In genomic region chr20:7454047-7454446, GRCh38 we compare ENCODE assay signal across 34 cellular contexts.
DNase-seq lines count a peak whose midpoint lies in the region; ATAC-seq, FAIRE-seq and TF ChIP-seq lines count a peak whose summit lies in the region.
"Had no signal": no experiment of that assay in that cellular context is flagged by ENCODE, and none has a peak within 500 bp of the region (broad histone marks: within the 10 kb centered on the region; RNA-seq: fewer than 3 reads in every experiment).

No MANE protein-coding gene starts in this region.

- H3K4me1 Mint-ChIP-seq in activated CD8-positive, alpha-beta memory T cell treated with anti-CD3 and anti-CD28 coated beads, Interleukin-2, amount 10 ng/mL, durations not matched to agents 7 days and 5 days = no peaks in the 10 kb centered on the region
- H3K4me1 Mint-ChIP-seq: B cell; CD14-positive monocyte; CD4-positive, alpha-beta memory T cell; CD4-positive, CD25-positive, alpha-beta regulatory T cell; CD8-positive, alpha-beta memory T cell had no signal

- H2AFZ ChIP-seq in HepG2 (ENCODE audit: low read length) = no peak overlapping the region

- H3K9me3 ChIP-seq in liver (ENCODE audit: control insufficient read depth in 4 of 4, low read length in 3 of 4) = no peaks in the 10 kb centered on the region
- H3K9me3 ChIP-seq in HepG2 (ENCODE audit: low read length) = no peaks in the 10 kb centered on the region
- no peaks in the 10 kb centered on the region for H3K9me3 ChIP-seq in right lobe of liver
- H3K9me3 ChIP-seq: BE2C; BLaER1; BLaER1 treated with 17β-estradiol and CSF1 and Interleukin-3, amounts not matched to agents 10 nM and 100 nM; Caco-2 had no signal

- peak in 1 of 2 donors; percentile 4 for TF ChIP-seq RAD21 in liver (IDR thresholded peaks at IDR 0.05)
- TF ChIP-seq RAD21 in HepG2 (CRISPR knock-in tag; IDR thresholded peaks at IDR 0.05) = no peak

- no peaks in the 10 kb centered on the region for H3K27me3 ChIP-seq in liver (ENCODE audit: control insufficient read depth in 4 of 4, insufficient read depth in 4 of 4, low read length in 3 of 4)
- no peaks in the 10 kb centered on the region for H3K27me3 ChIP-seq in HepG2 (ENCODE audit: control insufficient read depth in 1 of 2, insufficient read depth in 2 of 2, low read length in 2 of 2)
- H3K27me3 ChIP-seq in right lobe of liver = no peaks in the 10 kb centered on the region
- H3K27me3 ChIP-seq: BE2C; BLaER1; BLaER1 treated with 17β-estradiol and CSF1 and Interleukin-3, amounts not matched to agents 10 nM and 100 nM had no signal

- no peak for TF ChIP-seq EP300 in HepG2 (IDR thresholded peaks at IDR 0.05; ENCODE audit: low read depth in 2 of 2, low read length in 2 of 2)
- TF ChIP-seq EP300 in HepG2 (CRISPR knock-in tag; IDR thresholded peaks at IDR 0.05; ENCODE audit: borderline replicate concordance) = no peak

- no peak for ATAC-seq in HepG2
- peak; percentile 50 for ATAC-seq in left lobe of liver
- peak in 3 of 4 donors; percentile 69 to 76 (median 73) for ATAC-seq in right lobe of liver
- ATAC-seq in HG02852 (IDR thresholded peaks at IDR 0.05; ENCODE audit: unreplicated experiment) = no peak
- no peak for ATAC-seq in activated CD8-positive, alpha-beta memory T cell treated with anti-CD3 and anti-CD28 coated beads, Interleukin-2, amount 10 ng/mL, durations not matched to agents 7 days and 5 days
- ATAC-seq: A549; CD8-positive, alpha-beta T cell had no signal

- TF ChIP-seq POLR2A in HepG2 (IDR thresholded peaks at IDR 0.05; ENCODE audit: insufficient read depth in 1 of 2, low read depth in 2 of 2, low read length in 2 of 2) (no peak), right lobe of liver (IDR thresholded peaks at IDR 0.05) (no peak)

- H3K4me3 ChIP-seq in liver (ENCODE audit: low read depth in 1 of 3, low read length in 3 of 3) = no peak overlapping the region
- no peak overlapping the region for H3K4me3 ChIP-seq in HepG2 (replicated peaks in 1 of 3; ENCODE audit: insufficient read depth in 1 of 3, low read depth in 2 of 3, low read length in 3 of 3)
- H3K4me3 ChIP-seq in right lobe of liver = no peak overlapping the region
- H3K4me3 ChIP-seq: A549; BLaER1; BLaER1 treated with 17β-estradiol and CSF1 and Interleukin-3, amounts not matched to agents 10 nM and 100 nM had no signal

- no peak overlapping the region for H3K27ac Mint-ChIP-seq in activated CD8-positive, alpha-beta memory T cell treated with anti-CD3 and anti-CD28 coated beads, Interleukin-2, amount 10 ng/mL, durations not matched to agents 7 days and 5 days
- H3K27ac Mint-ChIP-seq: B cell; CD14-positive monocyte; CD4-positive, alpha-beta memory T cell; CD4-positive, alpha-beta T cell; CD4-positive, CD25-positive, alpha-beta regulatory T cell; CD8-positive, alpha-beta memory T cell; CD8-positive, alpha-beta T cell had no signal

- H3K27ac ChIP-seq in liver (ENCODE audit: low read depth in 1 of 2, low read length in 2 of 2) (no peak overlapping the region), HepG2 (ENCODE audit: extremely low read length, insufficient read depth, low read length) (no peak overlapping the region), right lobe of liver (no peak overlapping the region)
- H3K27ac ChIP-seq: 22Rv1; A549; BLaER1; BLaER1 treated with 17β-estradiol and CSF1 and Interleukin-3, amounts not matched to agents 10 nM and 100 nM; C4-2B had no signal

- no peak overlapping the region for H3K4me2 ChIP-seq in HepG2 (ENCODE audit: low read depth, low read length)
- H3K4me2 ChIP-seq: A549; BLaER1; BLaER1 treated with 17β-estradiol and CSF1 and Interleukin-3, amounts not matched to agents 10 nM and 100 nM had no signal

- no peak for FAIRE-seq in HepG2 (lab: Jason Lieb, UNC)
- FAIRE-seq: D721Med had no signal

- no peaks in the 10 kb centered on the region for H4K20me1 ChIP-seq in HepG2 (ENCODE audit: insufficient read depth, low read length)
- H4K20me1 ChIP-seq: BLaER1; BLaER1 treated with 17β-estradiol and CSF1 and Interleukin-3, amounts not matched to agents 10 nM and 100 nM had no signal

- DNase-seq in HepG2 (ENCODE audit: low spot score) = no peak
- DNase-seq in left lobe of liver (ENCODE audit: low spot score) = no peak
- DNase-seq in right lobe of liver = no peak
- DNase-seq in activated CD8-positive, alpha-beta memory T cell treated with anti-CD3 and anti-CD28 coated beads, Interleukin-2, amount 10 ng/mL, durations not matched to agents 7 days and 5 days = no peak
- DNase-seq: 8988T; ACHN; AML-193; BE2C; C1 segment of cervical spinal cord; Caco-2; Calu3; CD4-positive, alpha-beta memory T cell; CD4-positive, alpha-beta T cell; CD4-positive, CD25-positive, alpha-beta regulatory T cell; CD8-positive, alpha-beta memory T cell; CD8-positive, alpha-beta T cell; COR-L47; DMS 273 treated with DMSO at 0.1 percent for 48 hours; DMS153; DMS53; DMS79; DMS79 treated with DMSO at 0.1 percent for 48 hours; DND-41; EL had no signal

- TF ChIP-seq CTCF in liver (IDR thresholded peaks at IDR 0.05; ENCODE audit: low read depth, low read length, missing input control) = no peak
- TF ChIP-seq CTCF in HepG2 (CRISPR knock-in tag; IDR thresholded peaks at IDR 0.05) = no peak
- TF ChIP-seq CTCF in right lobe of liver (IDR thresholded peaks at IDR 0.05) = no peak

- intact Hi-C loops in HepG2 (cut with micrococcal nuclease; ENCODE audit: unreplicated experiment) (no loop called here), right lobe of liver (cut with DNase I) (no loop called here)

- H3K9ac ChIP-seq in liver (ENCODE audit: low read depth in 1 of 2, low read length in 2 of 2) = no peak overlapping the region
- H3K9ac ChIP-seq in HepG2 (ENCODE audit: insufficient read depth, low read depth, low read length) = no peak overlapping the region
- H3K9ac ChIP-seq: BLaER1; BLaER1 treated with 17β-estradiol and CSF1 and Interleukin-3, amounts not matched to agents 10 nM and 100 nM had no signal

- no peaks in the 10 kb centered on the region for H3K36me3 ChIP-seq in liver (ENCODE audit: control insufficient read depth in 4 of 4, insufficient read depth in 3 of 4, low read depth in 1 of 4, low read length in 3 of 4)
- H3K36me3 ChIP-seq in HepG2 (replicated peaks in 1 of 2; ENCODE audit: control insufficient read depth in 1 of 2, insufficient read depth in 2 of 2, low read length in 2 of 2) = no peaks in the 10 kb centered on the region
- no peaks in the 10 kb centered on the region for H3K36me3 ChIP-seq in right lobe of liver
- H3K36me3 ChIP-seq: BE2C; BLaER1; BLaER1 treated with 17β-estradiol and CSF1 and Interleukin-3, amounts not matched to agents 10 nM and 100 nM had no signal

- no TSS peak for BruUV-seq in HepG2 (replicated peaks; lab: Mats Ljungman, UMichigan)

- 38% methylated on average over 2 of the region's 2 CpGs for WGBS in liver
- 6% methylated on average over 2 of the region's 2 CpGs for WGBS in HepG2 (ENCODE audit: low lambda C conversion rate)
- 21% methylated on average over 2 of the region's 2 CpGs for WGBS in right lobe of liver (ENCODE audit: insufficient coverage, low coverage, low lambda C conversion rate, missing lambda C conversion rate)

- in situ Hi-C loops in HepG2 (cut with HindIII; ENCODE audit: extremely low pct_ligation_motif_present, low pct_unique_long_range_greater_than_20kb) = no loop called here

- POLR2A ChIA-PET in HepG2 (lab: Yijun Ruan, JAX) = no interaction called here

- H3K79me2 ChIP-seq in HepG2 (ENCODE audit: insufficient read depth, low read length) = no peaks in the 10 kb centered on the region

- H3K4me3 Mint-ChIP-seq in activated CD8-positive, alpha-beta memory T cell treated with anti-CD3 and anti-CD28 coated beads, Interleukin-2, amount 10 ng/mL, durations not matched to agents 7 days and 5 days = no peak overlapping the region
- H3K4me3 Mint-ChIP-seq: B cell; CD14-positive monocyte; CD4-positive, alpha-beta memory T cell; CD4-positive, alpha-beta T cell; CD4-positive, CD25-positive, alpha-beta regulatory T cell; CD8-positive, alpha-beta memory T cell; CD8-positive, alpha-beta T cell had no signal

- CTCF ChIA-PET in HepG2 (lab: Yijun Ruan, JAX; ENCODE audit: low intra/inter-chr PET ratio, low total read pairs) = no interaction called here
- CTCF ChIA-PET in activated CD8-positive, alpha-beta memory T cell treated with anti-CD3 and anti-CD28 coated beads, Interleukin-2, amount 10 ng/mL, durations not matched to agents 7 days and 5 days (lab: Charles Lee) = no interaction called here

- peaks cover 3% of the 10 kb centered on the region for H3K9me3 Mint-ChIP-seq in activated CD8-positive, alpha-beta memory T cell treated with anti-CD3 and anti-CD28 coated beads, Interleukin-2, amount 10 ng/mL, durations not matched to agents 7 days and 5 days (ENCODE audit: low read depth)
- H3K9me3 Mint-ChIP-seq: CD14-positive monocyte had no signal

- no peaks in the 10 kb centered on the region for H3K36me3 Mint-ChIP-seq in activated CD8-positive, alpha-beta memory T cell treated with anti-CD3 and anti-CD28 coated beads, Interleukin-2, amount 10 ng/mL, durations not matched to agents 7 days and 5 days
- H3K36me3 Mint-ChIP-seq: CD14-positive monocyte; CD4-positive, alpha-beta memory T cell; CD4-positive, CD25-positive, alpha-beta regulatory T cell; CD8-positive, alpha-beta memory T cell; CD8-positive, alpha-beta T cell had no signal

- H3K27me3 Mint-ChIP-seq in activated CD8-positive, alpha-beta memory T cell treated with anti-CD3 and anti-CD28 coated beads, Interleukin-2, amount 10 ng/mL, durations not matched to agents 7 days and 5 days = no peaks in the 10 kb centered on the region
- H3K27me3 Mint-ChIP-seq: B cell; CD4-positive, alpha-beta memory T cell; CD4-positive, alpha-beta T cell; CD4-positive, CD25-positive, alpha-beta regulatory T cell; CD8-positive, alpha-beta memory T cell had no signal

- H3K4me1 ChIP-seq in liver (ENCODE audit: control insufficient read depth in 4 of 4, insufficient read depth in 4 of 4, low read length in 3 of 4) = peaks cover 0 to 3% (median 0%) of the 10 kb centered on the region in 4 donors
- no peaks in the 10 kb centered on the region for H3K4me1 ChIP-seq in HepG2 (ENCODE audit: insufficient read depth, low read length)
- peaks cover 0 to 20% (median 2%) of the 10 kb centered on the region in 4 donors for H3K4me1 ChIP-seq in right lobe of liver
- H3K4me1 ChIP-seq: A549, BE2C, BLaER1, Caco-2 had no signal

TF ChIP-seq in liver, 16 proteins besides CTCF, POLR2A, EP300 and RAD21 (continues in another document):
- TF ChIP-seq HNF4A (conservative IDR thresholded peaks at IDR 0.05) (peak in 1 of 2 donors; percentile 76), GABPA (IDR thresholded peaks at IDR 0.05 in 1 of 2, conservative IDR thresholded peaks at IDR 0.05 in 1 of 2) (no peak), EGR1 (IDR thresholded peaks at IDR 0.05; ENCODE audit: low read depth in 2 of 2) (no peak), JUND (IDR thresholded peaks at IDR 0.05) (no peak)

TF ChIP-seq in HepG2, 621 proteins besides CTCF, POLR2A, EP300 and RAD21 (continues in another document):
- TF ChIP-seq ZNF883 (CRISPR knock-in tag; IDR thresholded peaks at IDR 0.05; ENCODE audit: not compliant biosample characterization) (no peak), ZNF713 (CRISPR knock-in tag; IDR thresholded peaks at IDR 0.05) (no peak)

Comparison
In these comparisons a context has a peak if more than half of its experiments do, and no peak if none do; other contexts are left out.
1. ATAC-seq: peak in left lobe of liver (single experiment) and right lobe of liver (3 of 4); none in HepG2 (single experiment), HG02852 (single experiment) and activated CD8-positive, alpha-beta memory T cell treated with anti-CD3 and anti-CD28 coated beads, Interleukin-2, amount 10 ng/mL, durations not matched to agents 7 days and 5 days (single experiment).